Comparison of ENCODE assay signal across 29 cellular contexts in genomic region chr5:33316773-33317172, GRCh38.
DNase-seq lines count a peak whose midpoint lies in the region; ATAC-seq and TF ChIP-seq lines count a peak whose summit lies in the region.
"Had no signal": no experiment of that assay in that cellular context is flagged by ENCODE, and none has a peak within 500 bp of the region (broad histone marks: within the 10 kb centered on the region; RNA-seq: fewer than 3 reads in every experiment).

No MANE protein-coding gene starts in this region.

- no peak overlapping the region for H3K4me3 Mint-ChIP-seq in mesothelial cell of epicardium
- H3K4me3 Mint-ChIP-seq: activated CD4-positive, alpha-beta T cell treated with anti-CD3 and anti-CD28 coated beads, Interleukin-2, amount 10 ng/mL, durations not matched to agents 7 days and 5 days; activated CD8-positive, alpha-beta memory T cell treated with anti-CD3 and anti-CD28 coated beads, Interleukin-2, amount 10 ng/mL, durations not matched to agents 7 days and 5 days; activated T-cell treated with anti-CD3 and anti-CD28 coated beads, Interleukin-2, amount 50 U/mL, for 4 hours; naive thymus-derived CD4-positive, alpha-beta T cell; stimulated activated naive CD8-positive, alpha-beta T cell treated with anti-CD3 and anti-CD28 coated beads, Interleukin-15, amount 100 ng/mL, for 72 hours; WTC11 had no signal

- H3K9ac ChIP-seq in mammary epithelial cell (ENCODE audit: insufficient read depth, low read length) = no peak overlapping the region
- H3K9ac ChIP-seq: KMS-11 had no signal

- no peaks in the 10 kb centered on the region for H4K20me1 ChIP-seq in mammary epithelial cell (ENCODE audit: insufficient read depth, low read length)

- TF ChIP-seq CTCF in mammary epithelial cell (conservative IDR thresholded peaks at IDR 0.05 in 1 of 2, IDR thresholded peaks at IDR 0.05 in 1 of 2; ENCODE audit: extremely low read depth in 1 of 2, insufficient read depth in 1 of 2, low read depth in 1 of 2, low read length in 2 of 2) (no peak), breast epithelium (IDR thresholded peaks at IDR 0.05) (no peak), brain microvascular endothelial cell (IDR thresholded peaks at IDR 0.05; ENCODE audit: low read depth, low read length, missing control alignments) (no peak), fibroblast of the aortic adventitia (IDR thresholded peaks at IDR 0.05; ENCODE audit: insufficient read depth, low read length) (no peak), mesothelial cell of epicardium (IDR thresholded peaks at IDR 0.05; ENCODE audit: unreplicated experiment) (no peak)

- no peak overlapping the region for H3K4me2 ChIP-seq in mammary epithelial cell (ENCODE audit: insufficient read depth, low read depth, low read length)
- H3K4me2 ChIP-seq: KMS-11 had no signal

- H3K4me1 ChIP-seq in mammary epithelial cell (ENCODE audit: insufficient read depth, low read length) (peaks cover 37% of the 10 kb centered on the region), breast epithelium (peaks cover 0 to 6% of the 10 kb centered on the region in 2 donors)
- H3K4me1 ChIP-seq: body of pancreas had no signal

- H3K9me3 ChIP-seq in mammary epithelial cell (replicated peaks; ENCODE audit: insufficient read depth, low read length) (peaks cover 7% of the 10 kb centered on the region), breast epithelium (no peaks in the 10 kb centered on the region)
- H3K9me3 ChIP-seq: body of pancreas, heart left ventricle, neutrophil had no signal

- H3K36me3 ChIP-seq in mammary epithelial cell (ENCODE audit: insufficient read depth, low read length) (no peaks in the 10 kb centered on the region), breast epithelium (no peaks in the 10 kb centered on the region), brain microvascular endothelial cell (replicated peaks) (no peaks in the 10 kb centered on the region)
- H3K36me3 ChIP-seq: heart left ventricle, neutrophil had no signal

- peaks cover 4% of the 10 kb centered on the region for H3K9me3 Mint-ChIP-seq in mesothelial cell of epicardium
- H3K9me3 Mint-ChIP-seq: activated CD4-positive, alpha-beta T cell treated with anti-CD3 and anti-CD28 coated beads, Interleukin-2, amount 10 ng/mL, durations not matched to agents 7 days and 5 days; activated T-cell treated with anti-CD3 and anti-CD28 coated beads, Interleukin-2, amount 50 U/mL, for 4 hours; stimulated activated naive CD8-positive, alpha-beta T cell treated with anti-CD3 and anti-CD28 coated beads, Interleukin-15, amount 100 ng/mL, for 72 hours had no signal

- in situ Hi-C loops in mammary epithelial cell (cut with MboI; ENCODE audit: low sequenced_read_pairs in 2 of 2) = no loop called here
- in situ Hi-C loops in brain microvascular endothelial cell (cut with HindIII; ENCODE audit: low pct_ligation_motif_present, low sequenced_read_pairs) = no loop called here

- BruUV-seq in mammary epithelial cell (replicated peaks; lab: Mats Ljungman, UMichigan) = no TSS peak

- H3K4me1 Mint-ChIP-seq in mesothelial cell of epicardium = no peaks in the 10 kb centered on the region
- H3K4me1 Mint-ChIP-seq: activated CD4-positive, alpha-beta T cell treated with anti-CD3 and anti-CD28 coated beads, Interleukin-2, amount 10 ng/mL, durations not matched to agents 7 days and 5 days; activated CD8-positive, alpha-beta memory T cell treated with anti-CD3 and anti-CD28 coated beads, Interleukin-2, amount 10 ng/mL, durations not matched to agents 7 days and 5 days; naive thymus-derived CD4-positive, alpha-beta T cell; WTC11 had no signal

- intact Hi-C loops in mammary epithelial cell (cut with micrococcal nuclease) (no loop called here), breast epithelium (cut with DNase I; ENCODE audit: low total_unique reads) (no loop called here)

- no peak overlapping the region for H3K27ac ChIP-seq in mammary epithelial cell (ENCODE audit: insufficient read depth, low read depth, low read length)
- H3K27ac ChIP-seq in breast epithelium = no peak overlapping the region
- H3K27ac ChIP-seq in brain microvascular endothelial cell = peak overlapping the region; percentile 14
- H3K27ac ChIP-seq: body of pancreas, dorsolateral prefrontal cortex, HL-60, KMS-11, neutrophil had no signal

- DNase-seq in mammary epithelial cell = peak; percentile 51
- no peak for DNase-seq in breast epithelium (ENCODE audit: low spot score in 2 of 2)
- no peak for DNase-seq in brain microvascular endothelial cell
- DNase-seq in fibroblast of the aortic adventitia (ENCODE audit: low read depth) = peak; percentile 82
- DNase-seq in AML-193 (lab: John Stamatoyannopoulos, UW) = no peak
- no peak for DNase-seq in mesothelial cell of epicardium (ENCODE audit: low spot score in 2 of 2, unreplicated experiment in 2 of 2)
- DNase-seq in kidney glomerular epithelial cell (lab: John Stamatoyannopoulos, UW) = no peak
- DNase-seq: activated CD4-positive, alpha-beta T cell treated with anti-CD3 and anti-CD28 coated beads, Interleukin-2, amount 10 ng/mL, durations not matched to agents 7 days and 5 days; activated CD8-positive, alpha-beta memory T cell treated with anti-CD3 and anti-CD28 coated beads, Interleukin-2, amount 10 ng/mL, durations not matched to agents 7 days and 5 days; activated naive CD4-positive, alpha-beta T cell treated with Interleukin-2 at 50 U/mL for 16 hours; activated T-cell treated with anti-CD3 and anti-CD28 coated beads, Interleukin-2, amount 50 U/mL, for 4 hours; body of pancreas; DND-41; dorsolateral prefrontal cortex; foreskin melanocyte; heart left ventricle; kidney; naive thymus-derived CD4-positive, alpha-beta T cell; NCI-H1436 treated with DMSO at 0.1 percent for 48 hours; NCI-H82; right cardiac atrium; stimulated activated CD4-positive, alpha-beta T cell treated with anti-CD3 and anti-CD28 coated beads, Interleukin-12 subunit alpha, Interleukin-12 subunit beta, amount 100 ng/mL, for 4 hours; stimulated activated CD4-positive, alpha-beta T cell treated with anti-CD3 and anti-CD28 coated beads, Interleukin-2, amount 100 ng/mL, for 48 hours; stimulated activated naive CD8-positive, alpha-beta T cell treated with anti-CD3 and anti-CD28 coated beads, Interleukin-15, amount 100 ng/mL, for 72 hours had no signal

- dilution Hi-C loops in mammary epithelial cell (cut with HindIII; ENCODE audit: low sequenced_read_pairs) = no loop called here

- CTCF ChIA-PET in mammary epithelial cell (lab: Charles Lee; ENCODE audit: low non-redundant PET) = no interaction called here

- H3K36me3 Mint-ChIP-seq in mesothelial cell of epicardium = no peaks in the 10 kb centered on the region
- H3K36me3 Mint-ChIP-seq: activated CD8-positive, alpha-beta memory T cell treated with anti-CD3 and anti-CD28 coated beads, Interleukin-2, amount 10 ng/mL, durations not matched to agents 7 days and 5 days; naive thymus-derived CD4-positive, alpha-beta T cell; WTC11 had no signal

- H3K4me3 ChIP-seq in mammary epithelial cell (replicated peaks in 1 of 3; ENCODE audit: insufficient read depth in 1 of 3, low read depth in 2 of 3, low read length in 3 of 3) (no peak overlapping the region), breast epithelium (no peak overlapping the region), brain microvascular endothelial cell (ENCODE audit: low read depth, low read length) (no peak overlapping the region), fibroblast of the aortic adventitia (ENCODE audit: low read depth, low read length) (no peak overlapping the region)
- H3K4me3 ChIP-seq: body of pancreas, dorsolateral prefrontal cortex, heart left ventricle had no signal

- no peak for ATAC-seq in HG03460 (IDR thresholded peaks at IDR 0.05; ENCODE audit: unreplicated experiment)
- ATAC-seq: activated CD8-positive, alpha-beta memory T cell treated with anti-CD3 and anti-CD28 coated beads, Interleukin-2, amount 10 ng/mL, durations not matched to agents 7 days and 5 days; activated T-cell treated with anti-CD3 and anti-CD28 coated beads, Interleukin-2, amount 50 U/mL, for 4 hours; body of pancreas; heart left ventricle; naive thymus-derived CD4-positive, alpha-beta T cell; right cardiac atrium; stimulated activated naive CD8-positive, alpha-beta T cell treated with anti-CD3 and anti-CD28 coated beads, Interleukin-15, amount 100 ng/mL, for 72 hours; WTC11 had no signal

- H3K27ac Mint-ChIP-seq in mesothelial cell of epicardium = no peak overlapping the region
- H3K27ac Mint-ChIP-seq: activated CD4-positive, alpha-beta T cell treated with anti-CD3 and anti-CD28 coated beads, Interleukin-2, amount 10 ng/mL, durations not matched to agents 7 days and 5 days; activated CD8-positive, alpha-beta memory T cell treated with anti-CD3 and anti-CD28 coated beads, Interleukin-2, amount 10 ng/mL, durations not matched to agents 7 days and 5 days; naive thymus-derived CD4-positive, alpha-beta T cell; WTC11 had no signal

- H3K79me2 ChIP-seq in mammary epithelial cell (ENCODE audit: insufficient read depth, low read length) = no peaks in the 10 kb centered on the region

- H2AFZ ChIP-seq in mammary epithelial cell (ENCODE audit: low read depth, low read length) = no peak overlapping the region

- TF ChIP-seq POLR2A in breast epithelium (IDR thresholded peaks at IDR 0.05) = no peak

- no peaks in the 10 kb centered on the region for H3K27me3 ChIP-seq in mammary epithelial cell (ENCODE audit: insufficient read depth, low read length)
- no peaks in the 10 kb centered on the region for H3K27me3 ChIP-seq in breast epithelium
- H3K27me3 ChIP-seq in brain microvascular endothelial cell (replicated peaks) = no peaks in the 10 kb centered on the region
- H3K27me3 ChIP-seq: body of pancreas, dorsolateral prefrontal cortex, heart left ventricle, neutrophil had no signal

- peaks cover 3% of the 10 kb centered on the region for H3K27me3 Mint-ChIP-seq in mesothelial cell of epicardium (ENCODE audit: low read depth)
- H3K27me3 Mint-ChIP-seq: activated CD4-positive, alpha-beta T cell treated with anti-CD3 and anti-CD28 coated beads, Interleukin-2, amount 10 ng/mL, durations not matched to agents 7 days and 5 days; activated CD8-positive, alpha-beta memory T cell treated with anti-CD3 and anti-CD28 coated beads, Interleukin-2, amount 10 ng/mL, durations not matched to agents 7 days and 5 days; naive thymus-derived CD4-positive, alpha-beta T cell; stimulated activated naive CD8-positive, alpha-beta T cell treated with anti-CD3 and anti-CD28 coated beads, Interleukin-15, amount 100 ng/mL, for 72 hours had no signal

- 18% methylated on average over 1 of the region's 1 CpG for WGBS in mammary epithelial cell (ENCODE audit: low coverage, missing lambda C conversion rate)

Comparison
In these comparisons a context has a peak if more than half of its experiments do, and no peak if none do; other contexts are left out.
1. DNase-seq: peak in mammary epithelial cell (single experiment) and fibroblast of the aortic adventitia (single experiment); none in breast epithelium (0 of 2), brain microvascular endothelial cell (single experiment), AML-193 (0 of 2), mesothelial cell of epicardium (0 of 2) and kidney glomerular epithelial cell (single experiment).